8 cellular contexts compared by ENCODE assay signal in the genomic region with DNA sequence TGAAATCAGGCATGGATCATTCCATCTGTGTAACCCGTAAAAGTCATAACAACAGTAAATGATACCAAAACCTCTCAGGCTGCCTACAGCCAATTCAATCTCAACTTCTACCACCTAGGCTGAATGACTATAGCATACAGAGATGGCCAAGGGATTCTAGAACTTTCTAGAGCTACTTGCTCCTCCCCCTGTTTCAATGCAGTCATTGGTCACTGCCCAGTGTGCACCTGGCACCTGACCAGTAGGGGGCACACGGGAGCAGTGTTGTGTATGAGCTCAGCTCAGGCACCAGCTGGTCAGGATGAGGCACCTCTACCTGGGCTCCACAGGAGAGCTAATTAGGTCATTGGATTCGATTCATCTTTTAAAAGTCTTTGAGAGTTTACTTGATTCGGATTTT.
DNase-seq lines count a peak whose midpoint lies in the region; ATAC-seq and TF ChIP-seq lines count a peak whose summit lies in the region.

No MANE protein-coding gene starts in this region.

- H3K27ac ChIP-seq in colonic mucosa (no peak overlapping the region), gastroesophageal sphincter (peak overlapping the region in 2 of 4 donors; percentile 72 to 77), vagina (no peak overlapping the region)

- no peaks in the 10 kb centered on the region for H3K9me3 Mint-ChIP-seq in progenitor cell of endocrine pancreas (ENCODE audit: low read depth)

- no peak for TF ChIP-seq EP300 in gastroesophageal sphincter (IDR thresholded peaks at IDR 0.05)

- H3K4me3 ChIP-seq in colonic mucosa (no peak overlapping the region), gastroesophageal sphincter (no peak overlapping the region), vagina (no peak overlapping the region)

- TF ChIP-seq POLR2A in gastroesophageal sphincter (IDR thresholded peaks at IDR 0.05) (no peak), vagina (IDR thresholded peaks at IDR 0.05) (no peak)

- H3K9ac ChIP-seq in colonic mucosa (ENCODE audit: low read depth in 2 of 2, low read length in 2 of 2): no peak overlapping the region

- H3K36me3 Mint-ChIP-seq in progenitor cell of endocrine pancreas (ENCODE audit: insufficient read depth): peaks cover 3% of the 10 kb centered on the region

- H3K27ac Mint-ChIP-seq in progenitor cell of endocrine pancreas: no peak overlapping the region

- H3K27me3 ChIP-seq in colonic mucosa (no peaks in the 10 kb centered on the region), gastroesophageal sphincter (no peaks in the 10 kb centered on the region), vagina (no peaks in the 10 kb centered on the region)

- H3K36me3 ChIP-seq in colonic mucosa: no peaks in the 10 kb centered on the region
- H3K36me3 ChIP-seq in gastroesophageal sphincter: no peaks in the 10 kb centered on the region
- no peaks in the 10 kb centered on the region for H3K36me3 ChIP-seq in vagina

- H3K4me3 Mint-ChIP-seq in progenitor cell of endocrine pancreas (ENCODE audit: low read depth): no peak overlapping the region

- 78 to 85% methylated on average over 4 of the region's 4 CpGs for WGBS in gastroesophageal sphincter (ENCODE audit: low coverage in 1 of 2), 2 donors

- no peaks in the 10 kb centered on the region for H3K27me3 Mint-ChIP-seq in progenitor cell of endocrine pancreas

- DNase-seq in COLO829 (ENCODE audit: low spot score): peak; percentile 27
- DNase-seq in T-helper 9 cell: peak; percentile 9
- DNase-seq in colonic mucosa: peak; percentile 62
- DNase-seq in progenitor cell of endocrine pancreas (ENCODE audit: low spot score, unreplicated experiment): no peak
- no peak for DNase-seq in vagina (ENCODE audit: extremely low spot score in 2 of 2)

- ATAC-seq in GM18909 (IDR thresholded peaks at IDR 0.05; ENCODE audit: poor library complexity, unreplicated experiment): peak; percentile 75
- ATAC-seq in HG03520 (IDR thresholded peaks at IDR 0.05; ENCODE audit: unreplicated experiment): peak; percentile 85
- ATAC-seq in gastroesophageal sphincter: no peak

- intact Hi-C loops in colonic mucosa (cut with DNase I) (no loop called here), vagina (cut with DNase I) (no loop called here)

- TF ChIP-seq CTCF in colonic mucosa (IDR thresholded peaks at IDR 0.05): peak; percentile 48
- TF ChIP-seq CTCF in progenitor cell of endocrine pancreas (IDR thresholded peaks at IDR 0.05; ENCODE audit: unreplicated experiment): peak; percentile 54
- peak in 1 of 4 experiments; percentile 39 for TF ChIP-seq CTCF in gastroesophageal sphincter (IDR thresholded peaks at IDR 0.05)
- peak in 1 of 3 experiments; percentile 8 for TF ChIP-seq CTCF in vagina (IDR thresholded peaks at IDR 0.05)

- H3K9me3 ChIP-seq in colonic mucosa (no peaks in the 10 kb centered on the region), gastroesophageal sphincter (no peaks in the 10 kb centered on the region), vagina (no peaks in the 10 kb centered on the region)

- H3K4me1 ChIP-seq in colonic mucosa: no peaks in the 10 kb centered on the region
- H3K4me1 ChIP-seq in gastroesophageal sphincter: no peaks in the 10 kb centered on the region
- peaks cover 7% of the 10 kb centered on the region for H3K4me1 ChIP-seq in vagina

- peaks cover 7% of the 10 kb centered on the region for H3K4me1 Mint-ChIP-seq in progenitor cell of endocrine pancreas (ENCODE audit: low read depth)

Comparison
In these comparisons a context has a peak if more than half of its experiments do, and no peak if none do; other contexts are left out.
1. DNase-seq: peak in COLO829 (single experiment), T-helper 9 cell (single experiment) and colonic mucosa (single experiment); none in progenitor cell of endocrine pancreas (single experiment) and vagina (0 of 2).